ENCODE assay signal across 26 cellular contexts in the genomic region with DNA sequence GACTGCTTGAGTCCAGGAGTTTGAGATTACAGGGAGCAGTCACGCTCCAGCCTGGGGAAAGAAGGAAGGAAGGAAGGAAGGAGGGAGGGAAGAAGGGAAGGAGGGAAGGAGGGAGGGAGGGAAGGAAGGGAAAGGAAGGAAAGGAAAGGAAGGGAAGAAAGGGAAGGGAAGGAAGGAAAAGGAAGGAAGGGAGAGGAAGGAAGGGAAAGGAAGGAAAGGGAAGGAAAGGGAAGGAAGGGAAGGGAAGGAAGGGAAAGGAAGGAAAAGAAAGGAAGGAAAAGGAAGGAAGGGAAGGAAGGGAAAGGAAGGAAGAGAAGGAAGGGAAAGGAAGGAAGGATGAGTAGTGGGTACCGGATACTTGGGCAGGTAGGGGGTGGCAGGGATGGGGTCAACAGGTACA.
"Had no signal": no experiment of that assay in that cellular context is flagged by ENCODE, and none has a peak within 500 bp of the region (broad histone marks: within the 10 kb centered on the region; RNA-seq: fewer than 3 reads in every experiment).

No MANE protein-coding gene starts in this region.

- H3K4me1 ChIP-seq: ascending aorta, body of pancreas, Peyer's patch, SJCRH30 had no signal

- H3K36me3 Mint-ChIP-seq: WTC11 had no signal

- H3K9me3 ChIP-seq: ascending aorta, body of pancreas, Peyer's patch, SJCRH30, SK-N-SH had no signal

- H3K4me3 Mint-ChIP-seq: activated CD4-positive, alpha-beta T cell treated with anti-CD3 and anti-CD28 coated beads, Interleukin-2, amount 10 ng/mL, durations not matched to agents 24 days and 14 days; activated CD8-positive, alpha-beta memory T cell treated with anti-CD3 and anti-CD28 coated beads, Interleukin-2, amount 10 ng/mL, durations not matched to agents 7 days and 5 days; activated T-cell treated with anti-CD3 and anti-CD28 coated beads, Interleukin-2, amount 50 U/mL, for 24 hours; WTC11 had no signal

- H3K4me3 ChIP-seq: ascending aorta, body of pancreas, Peyer's patch, SJCRH30 had no signal

- H3K27me3 ChIP-seq: ascending aorta, body of pancreas, Peyer's patch, SJCRH30 had no signal

- H3K4me1 Mint-ChIP-seq: WTC11 had no signal

- H3K9me3 Mint-ChIP-seq: activated CD4-positive, alpha-beta T cell treated with anti-CD3 and anti-CD28 coated beads, Interleukin-2, amount 10 ng/mL, durations not matched to agents 24 days and 14 days; activated T-cell treated with anti-CD3 and anti-CD28 coated beads, Interleukin-2, amount 50 U/mL, for 24 hours; activated T-helper 2 cell treated with anti-CD3 and anti-CD28 coated beads, Interferon-gamma antibody, Interleukin-2, Interleukin-4, amounts not matched to agents 10 μg/mL and 5 μg/mL and 100 μg/mL, durations not matched to agents 14 hours and 24 hours and 36 hours; WTC11 had no signal

- FAIRE-seq: bronchial epithelial cell had no signal

- H3K27me3 Mint-ChIP-seq: activated CD4-positive, alpha-beta T cell treated with anti-CD3 and anti-CD28 coated beads, Interleukin-2, amount 10 ng/mL, durations not matched to agents 24 days and 14 days; activated CD8-positive, alpha-beta memory T cell treated with anti-CD3 and anti-CD28 coated beads, Interleukin-2, amount 10 ng/mL, durations not matched to agents 7 days and 5 days; activated T-cell treated with anti-CD3 and anti-CD28 coated beads, Interleukin-2, amount 50 U/mL, for 24 hours had no signal

- H3K4me2 ChIP-seq: SK-N-SH had no signal

- ATAC-seq: activated CD8-positive, alpha-beta memory T cell treated with anti-CD3 and anti-CD28 coated beads, Interleukin-2, amount 10 ng/mL, durations not matched to agents 7 days and 5 days; body of pancreas had no signal

- H3K27ac ChIP-seq: ascending aorta, body of pancreas, Peyer's patch, RWPE1, SJCRH30 had no signal

- H3K27ac Mint-ChIP-seq: activated CD4-positive, alpha-beta T cell treated with anti-CD3 and anti-CD28 coated beads, Interleukin-2, amount 10 ng/mL, durations not matched to agents 24 days and 14 days; activated CD8-positive, alpha-beta memory T cell treated with anti-CD3 and anti-CD28 coated beads, Interleukin-2, amount 10 ng/mL, durations not matched to agents 7 days and 5 days; activated T-helper 2 cell treated with anti-CD3 and anti-CD28 coated beads, Interferon-gamma antibody, Interleukin-2, Interleukin-4, amounts not matched to agents 10 μg/mL and 5 μg/mL and 100 μg/mL, durations not matched to agents 14 hours and 24 hours and 36 hours; WTC11 had no signal

- DNase-seq: activated CD4-positive, alpha-beta T cell treated with anti-CD3 and anti-CD28 coated beads for 1 hour; activated CD4-positive, alpha-beta T cell treated with anti-CD3 and anti-CD28 coated beads, Interleukin-2, amount 10 ng/mL, durations not matched to agents 24 days and 14 days; activated CD4-positive, alpha-beta T cell treated with anti-CD3 and anti-CD28 coated beads, Interleukin-2, amount 50 U/mL, for 48 hours; activated CD8-positive, alpha-beta memory T cell treated with anti-CD3 and anti-CD28 coated beads, Interleukin-2, amount 10 ng/mL, durations not matched to agents 7 days and 5 days; activated gamma-delta T cell treated with Interleukin-2 at 50 U/mL for 16 hours; activated naive CD4-positive, alpha-beta T cell treated with anti-CD3 and anti-CD28 coated beads, Interleukin-2, amount 50 U/mL, for 16 hours; activated T-cell treated with anti-CD3 and anti-CD28 coated beads, Interleukin-2, amount 50 U/mL, for 24 hours; body of pancreas; central memory CD4-positive, alpha-beta T cell; Kasumi-1; KBM-7; NCI-H1105 treated with DMSO at 0.1 percent for 48 hours; NCI-H1436 treated with DMSO at 0.1 percent for 48 hours; NCI-H187; NCI-H2081; NCI-H446; NCI-H524; Peyer's patch; Right ventricle myocardium superior; SJCRH30; SK-N-SH had no signal

- H3K9ac ChIP-seq: SK-N-SH had no signal
